ENCODE assay signal across 10 cellular contexts in the genomic region with DNA sequence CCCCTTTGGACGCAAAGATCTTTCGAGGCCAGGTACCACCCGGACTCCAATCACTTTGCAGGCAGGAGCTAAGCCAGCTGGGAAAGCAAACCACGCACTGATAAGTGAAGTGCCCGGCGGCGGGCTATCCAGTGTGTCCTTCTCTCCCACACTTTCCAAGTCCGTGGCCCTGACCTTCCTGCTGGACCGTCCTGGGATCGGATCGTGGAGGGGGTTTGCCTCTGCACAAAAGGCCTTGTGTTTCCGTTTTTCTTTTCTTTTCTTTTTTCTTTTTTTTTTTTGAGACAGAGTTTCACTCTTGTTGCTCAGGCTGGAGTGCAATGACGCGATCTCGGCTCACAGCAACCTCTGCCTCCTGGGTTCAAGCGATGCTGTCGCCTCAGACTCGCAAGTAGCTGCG. TPM values are rescaled to one million over a fixed set of nuclear protein-coding genes. Genes with fewer than 3 reads are reported as not detected.
DNase-seq lines count a peak whose midpoint lies in the region; ATAC-seq lines count a peak whose summit lies in the region.
"Not testable (repeated sequence)": the region's sequence is repeated elsewhere in the genome, so short reads cannot be mapped to it uniquely, and the experiment has no call there.
"Had no signal": no experiment of that assay in that cellular context is flagged by ENCODE, and none has a peak within 500 bp of the region (broad histone marks: within the 10 kb centered on the region; RNA-seq: fewer than 3 reads in every experiment).

No MANE protein-coding gene starts in this region.

- H3K4me3 Mint-ChIP-seq in CD4-positive, CD25-positive, alpha-beta regulatory T cell = peak overlapping the region; percentile 85 to 96 (median 92)
- peak overlapping the region; percentile 82 to 89 (median 86) for H3K4me3 Mint-ChIP-seq in T-cell
- H3K4me3 Mint-ChIP-seq in activated CD4-positive, alpha-beta T cell treated with anti-CD3 and anti-CD28 coated beads, Interleukin-2, amount 10 ng/mL, durations not matched to agents 7 days and 5 days = peak overlapping the region; percentile 97
- H3K4me3 Mint-ChIP-seq in activated T-cell treated with anti-CD3 and anti-CD28 coated beads, Interleukin-2, amount 50 U/mL, for 4 hours = peak overlapping the region; percentile 91
- H3K4me3 Mint-ChIP-seq in activated naive CD4-positive, alpha-beta T cell treated with anti-CD3 and anti-CD28 coated beads, Interleukin-2, amount 50 U/mL, for 24 hours = peak overlapping the region; percentile 85
- peak overlapping the region; percentile 98 for H3K4me3 Mint-ChIP-seq in central memory CD8-positive, alpha-beta T cell
- H3K4me3 Mint-ChIP-seq in naive thymus-derived CD8-positive, alpha-beta T cell = peak overlapping the region in 9 of 10 donors; percentile 18 to 91 (median 64)
- peak overlapping the region; percentile 99 for H3K4me3 Mint-ChIP-seq in stimulated activated effector memory CD8-positive, alpha-beta T cell treated with anti-CD3 and anti-CD28 coated beads, Interleukin-12 subunit alpha, Interleukin-12 subunit beta, amount 100 ng/mL, for 72 hours

- peaks cover 19% of the 10 kb centered on the region for H3K36me3 ChIP-seq in CD4-positive, CD25-positive, alpha-beta regulatory T cell (ENCODE audit: control insufficient read depth, insufficient read depth, low read length)

- POLR2A ChIA-PET in T-cell (lab: Charles Lee) = interaction anchor here in 1 of 2 donors (1.0 kb wide), 1 partner anchor 240 kb away, joined by 3 read pairs; no protein-coding TSS in a partner anchor
- POLR2A ChIA-PET in activated CD4-positive, alpha-beta T cell treated with anti-CD3 and anti-CD28 coated beads, Interleukin-2, amount 10 ng/mL, durations not matched to agents 7 days and 5 days (lab: Charles Lee) = interaction anchor here (1.9 kb wide), 1 partner anchor 11 kb away, joined by 4 read pairs; no protein-coding TSS in a partner anchor
- POLR2A ChIA-PET in naive thymus-derived CD8-positive, alpha-beta T cell (lab: Charles Lee) = interaction anchor here (1.0 kb wide), 2 partner anchors 11 to 16 kb away, joined by 3 to 4 read pairs; no protein-coding TSS in a partner anchor

- H3K27ac Mint-ChIP-seq in CD4-positive, CD25-positive, alpha-beta regulatory T cell = peak overlapping the region in 1 of 3 donors; percentile 90
- H3K27ac Mint-ChIP-seq in T-cell = peak overlapping the region; percentile 93 to 95
- not testable (repeated sequence) for H3K27ac Mint-ChIP-seq in activated CD4-positive, alpha-beta T cell treated with anti-CD3 and anti-CD28 coated beads, Interleukin-2, amount 10 ng/mL, durations not matched to agents 7 days and 5 days; activated naive CD4-positive, alpha-beta T cell treated with anti-CD3 and anti-CD28 coated beads, Interleukin-2, amount 50 U/mL, for 24 hours
- peak overlapping the region; percentile 100 for H3K27ac Mint-ChIP-seq in central memory CD8-positive, alpha-beta T cell (ENCODE audit: low read depth)
- peak overlapping the region in 5 of 10 donors; percentile 5 to 96 (median 95) for H3K27ac Mint-ChIP-seq in naive thymus-derived CD8-positive, alpha-beta T cell
- H3K27ac Mint-ChIP-seq in stimulated activated effector memory CD8-positive, alpha-beta T cell treated with anti-CD3 and anti-CD28 coated beads, Interleukin-12 subunit alpha, Interleukin-12 subunit beta, amount 100 ng/mL, for 72 hours = peak overlapping the region; percentile 96

- H3K36me3 Mint-ChIP-seq in CD4-positive, CD25-positive, alpha-beta regulatory T cell = peaks cover 12% of the 10 kb centered on the region
- peaks cover 23% of the 10 kb centered on the region for H3K36me3 Mint-ChIP-seq in T-cell
- H3K36me3 Mint-ChIP-seq in activated CD4-positive, alpha-beta T cell treated with anti-CD3 and anti-CD28 coated beads, Interleukin-2, amount 10 ng/mL, durations not matched to agents 7 days and 5 days (ENCODE audit: low read depth) = peaks cover 38% of the 10 kb centered on the region
- not testable (repeated sequence) for H3K36me3 Mint-ChIP-seq in activated T-cell treated with anti-CD3 and anti-CD28 coated beads, Interleukin-2, amount 50 U/mL, for 4 hours (ENCODE audit: insufficient read depth); activated naive CD4-positive, alpha-beta T cell treated with anti-CD3 and anti-CD28 coated beads, Interleukin-2, amount 50 U/mL, for 24 hours
- peaks cover 66% of the 10 kb centered on the region for H3K36me3 Mint-ChIP-seq in central memory CD8-positive, alpha-beta T cell (ENCODE audit: insufficient read depth)
- H3K36me3 Mint-ChIP-seq in naive thymus-derived CD8-positive, alpha-beta T cell = peaks cover 0 to 36% (median 7%) of the 10 kb centered on the region in 3 donors
- H3K36me3 Mint-ChIP-seq in stimulated activated effector memory CD8-positive, alpha-beta T cell treated with anti-CD3 and anti-CD28 coated beads, Interleukin-12 subunit alpha, Interleukin-12 subunit beta, amount 100 ng/mL, for 72 hours = peaks cover 80% of the 10 kb centered on the region

- DNase-seq in CD4-positive, CD25-positive, alpha-beta regulatory T cell; T-cell; activated CD4-positive, alpha-beta T cell treated with anti-CD3 and anti-CD28 coated beads, Interleukin-2, amount 10 ng/mL, durations not matched to agents 7 days and 5 days; activated T-cell treated with anti-CD3 and anti-CD28 coated beads, Interleukin-2, amount 50 U/mL, for 4 hours; naive thymus-derived CD8-positive, alpha-beta T cell; stimulated activated effector memory CD8-positive, alpha-beta T cell treated with anti-CD3 and anti-CD28 coated beads, Interleukin-12 subunit alpha, Interleukin-12 subunit beta, amount 100 ng/mL, for 72 hours (ENCODE audit: low spot score in 2 of 2): not testable (repeated sequence)
- DNase-seq in central memory CD8-positive, alpha-beta T cell (ENCODE audit: low spot score in 2 of 2) = peak in 1 of 2 donors; percentile 48

- H3K27me3 ChIP-seq in CD4-positive, CD25-positive, alpha-beta regulatory T cell (ENCODE audit: control insufficient read depth, insufficient read depth, low read length) = not testable (repeated sequence)

- CTCF ChIA-PET in T-cell (lab: Charles Lee) = interaction anchor here in 1 of 2 donors (1.5 kb wide), 1 partner anchor 39 kb away, joined by 3 read pairs; no protein-coding TSS in a partner anchor
- CTCF ChIA-PET in activated CD4-positive, alpha-beta T cell treated with anti-CD3 and anti-CD28 coated beads, Interleukin-2, amount 10 ng/mL, durations not matched to agents 7 days and 5 days (lab: Charles Lee) = interaction anchor here (1.2 kb wide), 1 partner anchor 10 kb away, joined by 6 read pairs; no protein-coding TSS in a partner anchor

- not testable (repeated sequence) for H3K27ac ChIP-seq in CD4-positive, CD25-positive, alpha-beta regulatory T cell (ENCODE audit: insufficient read depth, low read length, poor library complexity, severe bottlenecking)

- H3K4me1 ChIP-seq in CD4-positive, CD25-positive, alpha-beta regulatory T cell (ENCODE audit: control insufficient read depth, insufficient read depth, low read length, poor library complexity, severe bottlenecking) = peaks cover 41% of the 10 kb centered on the region

- H3K4me3 ChIP-seq in CD4-positive, CD25-positive, alpha-beta regulatory T cell (ENCODE audit: low read depth, low read length) = not testable (repeated sequence)

- H3K9me3 ChIP-seq in CD4-positive, CD25-positive, alpha-beta regulatory T cell (ENCODE audit: control insufficient read depth in 2 of 2, low read length in 2 of 2) = not testable (repeated sequence)

- not testable (repeated sequence) for H3K27me3 Mint-ChIP-seq in CD4-positive, CD25-positive, alpha-beta regulatory T cell; T-cell; activated CD4-positive, alpha-beta T cell treated with anti-CD3 and anti-CD28 coated beads, Interleukin-2, amount 10 ng/mL, durations not matched to agents 7 days and 5 days; activated T-cell treated with anti-CD3 and anti-CD28 coated beads, Interleukin-2, amount 50 U/mL, for 4 hours (ENCODE audit: low read depth); activated naive CD4-positive, alpha-beta T cell treated with anti-CD3 and anti-CD28 coated beads, Interleukin-2, amount 50 U/mL, for 24 hours; central memory CD8-positive, alpha-beta T cell; naive thymus-derived CD8-positive, alpha-beta T cell

- not testable (repeated sequence) for H3K9me3 Mint-ChIP-seq in CD4-positive, CD25-positive, alpha-beta regulatory T cell; T-cell; activated CD4-positive, alpha-beta T cell treated with anti-CD3 and anti-CD28 coated beads, Interleukin-2, amount 10 ng/mL, durations not matched to agents 7 days and 5 days; activated T-cell treated with anti-CD3 and anti-CD28 coated beads, Interleukin-2, amount 50 U/mL, for 4 hours; activated naive CD4-positive, alpha-beta T cell treated with anti-CD3 and anti-CD28 coated beads, Interleukin-2, amount 50 U/mL, for 24 hours; central memory CD8-positive, alpha-beta T cell; naive thymus-derived CD8-positive, alpha-beta T cell; stimulated activated effector memory CD8-positive, alpha-beta T cell treated with anti-CD3 and anti-CD28 coated beads, Interleukin-12 subunit alpha, Interleukin-12 subunit beta, amount 100 ng/mL, for 72 hours

- H3K4me1 Mint-ChIP-seq in CD4-positive, CD25-positive, alpha-beta regulatory T cell = peaks cover 0 to 63% (median 27%) of the 10 kb centered on the region in 4 donors
- H3K4me1 Mint-ChIP-seq in T-cell = peaks cover 41 to 70% (median 55%) of the 10 kb centered on the region in 3 donors
- peaks cover 60% of the 10 kb centered on the region for H3K4me1 Mint-ChIP-seq in activated CD4-positive, alpha-beta T cell treated with anti-CD3 and anti-CD28 coated beads, Interleukin-2, amount 10 ng/mL, durations not matched to agents 7 days and 5 days
- H3K4me1 Mint-ChIP-seq in activated T-cell treated with anti-CD3 and anti-CD28 coated beads, Interleukin-2, amount 50 U/mL, for 4 hours (ENCODE audit: low read depth) = peaks cover 61% of the 10 kb centered on the region
- peaks cover 40% of the 10 kb centered on the region for H3K4me1 Mint-ChIP-seq in activated naive CD4-positive, alpha-beta T cell treated with anti-CD3 and anti-CD28 coated beads, Interleukin-2, amount 50 U/mL, for 24 hours
- H3K4me1 Mint-ChIP-seq in central memory CD8-positive, alpha-beta T cell = peaks cover 74% of the 10 kb centered on the region
- peaks cover 16 to 71% (median 60%) of the 10 kb centered on the region in 4 donors for H3K4me1 Mint-ChIP-seq in naive thymus-derived CD8-positive, alpha-beta T cell
- peaks cover 61% of the 10 kb centered on the region for H3K4me1 Mint-ChIP-seq in stimulated activated effector memory CD8-positive, alpha-beta T cell treated with anti-CD3 and anti-CD28 coated beads, Interleukin-12 subunit alpha, Interleukin-12 subunit beta, amount 100 ng/mL, for 72 hours

- ATAC-seq in CD4-positive, CD25-positive, alpha-beta regulatory T cell (ENCODE audit: low read depth in 2 of 2); T-cell (replicated peaks in 1 of 4); activated T-cell treated with anti-CD3 and anti-CD28 coated beads, Interleukin-2, amount 50 U/mL, for 4 hours; central memory CD8-positive, alpha-beta T cell (replicated peaks; ENCODE audit: extremely low read depth, poor library complexity, severe bottlenecking); naive thymus-derived CD8-positive, alpha-beta T cell; stimulated activated effector memory CD8-positive, alpha-beta T cell treated with anti-CD3 and anti-CD28 coated beads, Interleukin-12 subunit alpha, Interleukin-12 subunit beta, amount 100 ng/mL, for 72 hours: not testable (repeated sequence)

RNA-seq across cellular contexts. Expression of a gene that starts 2.0 kb away (rescaled TPM):
- total RNA-seq in CD4-positive, CD25-positive, alpha-beta regulatory T cell = 49.0 TPM
- polyA plus RNA-seq in CD4-positive, CD25-positive, alpha-beta regulatory T cell = 100 to 1,000 TPM in 1 of 4 donors, 10 to 100 TPM in 3; 51.0 to 105 (median 75.6) TPM
- total RNA-seq in T-cell = 10 to 100 TPM; 29.7 to 71.3 (median 62.7) TPM
- total RNA-seq in activated CD4-positive, alpha-beta T cell treated with anti-CD3 and anti-CD28 coated beads, Interleukin-2, amount 10 ng/mL, durations not matched to agents 7 days and 5 days = 10 to 100 TPM; 89.6 to 96.4 TPM
- 10 to 100 TPM; 23.4 to 51.5 (median 39.1) TPM for total RNA-seq in activated T-cell treated with anti-CD3 and anti-CD28 coated beads, Interleukin-2, amount 50 U/mL, for 4 hours
- 10 to 100 TPM; 24.3 to 27.4 TPM for total RNA-seq in naive thymus-derived CD8-positive, alpha-beta T cell
- 100 to 1,000 TPM in 1 of 3 donors, 10 to 100 TPM in 2; 30.6 to 113 (median 38.7) TPM for polyA plus RNA-seq in naive thymus-derived CD8-positive, alpha-beta T cell

RNA-seq across cellular contexts. Expression of a gene that starts 18.0 kb away (rescaled TPM):
- 4.9 TPM for total RNA-seq in CD4-positive, CD25-positive, alpha-beta regulatory T cell
- 1 to 10 TPM; 1.7 to 7.8 (median 2.2) TPM for polyA plus RNA-seq in CD4-positive, CD25-positive, alpha-beta regulatory T cell
- total RNA-seq in T-cell = 1 to 10 TPM; 1.1 to 6.9 (median 6.1) TPM
- 10 to 100 TPM; 46.0 to 54.3 TPM for total RNA-seq in activated CD4-positive, alpha-beta T cell treated with anti-CD3 and anti-CD28 coated beads, Interleukin-2, amount 10 ng/mL, durations not matched to agents 7 days and 5 days
- under 1 TPM in 2 of 3 donors, not detected in 1; 0.79 to 0.82 TPM for total RNA-seq in activated T-cell treated with anti-CD3 and anti-CD28 coated beads, Interleukin-2, amount 50 U/mL, for 4 hours
- under 1 TPM in 1 of 2 experiments, not detected in 1; 0.55 TPM for total RNA-seq in naive thymus-derived CD8-positive, alpha-beta T cell
- 1 to 10 TPM in 1 of 3 donors, not detected in 2; 3.2 TPM for polyA plus RNA-seq in naive thymus-derived CD8-positive, alpha-beta T cell
- total RNA-seq: NCI-H460 had no signal

RNA-seq across cellular contexts. Expression of a gene that starts 38.4 kb away (rescaled TPM):
- total RNA-seq in CD4-positive, CD25-positive, alpha-beta regulatory T cell = 17.6 TPM
- polyA plus RNA-seq in CD4-positive, CD25-positive, alpha-beta regulatory T cell = 10 to 100 TPM in 2 of 4 donors, 1 to 10 TPM in 2; 7.8 to 18.4 (median 10.4) TPM
- 10 to 100 TPM; 14.3 to 29.1 (median 18.5) TPM for total RNA-seq in T-cell
- total RNA-seq in activated CD4-positive, alpha-beta T cell treated with anti-CD3 and anti-CD28 coated beads, Interleukin-2, amount 10 ng/mL, durations not matched to agents 7 days and 5 days = 10 to 100 TPM; 27.9 to 33.8 TPM
- 10 to 100 TPM in 1 of 3 donors, 1 to 10 TPM in 2; 8.3 to 12.3 (median 8.7) TPM for total RNA-seq in activated T-cell treated with anti-CD3 and anti-CD28 coated beads, Interleukin-2, amount 50 U/mL, for 4 hours
- total RNA-seq in naive thymus-derived CD8-positive, alpha-beta T cell = 10 to 100 TPM; 22.2 to 24.3 TPM
- 10 to 100 TPM in 1 of 3 donors, 1 to 10 TPM in 2; 7.0 to 10.1 (median 8.4) TPM for polyA plus RNA-seq in naive thymus-derived CD8-positive, alpha-beta T cell

RNA-seq across cellular contexts. Expression of a gene that starts 58.1 kb away (rescaled TPM):
- total RNA-seq in CD4-positive, CD25-positive, alpha-beta regulatory T cell = 24.4 TPM
- 10 to 100 TPM; 14.4 to 24.7 (median 16.1) TPM for polyA plus RNA-seq in CD4-positive, CD25-positive, alpha-beta regulatory T cell
- 10 to 100 TPM; 17.1 to 27.2 (median 24.4) TPM for total RNA-seq in T-cell
- 10 to 100 TPM; 34.7 to 39.7 TPM for total RNA-seq in activated CD4-positive, alpha-beta T cell treated with anti-CD3 and anti-CD28 coated beads, Interleukin-2, amount 10 ng/mL, durations not matched to agents 7 days and 5 days
- 10 to 100 TPM; 14.3 to 19.4 (median 18.3) TPM for total RNA-seq in activated T-cell treated with anti-CD3 and anti-CD28 coated beads, Interleukin-2, amount 50 U/mL, for 4 hours
- total RNA-seq in naive thymus-derived CD8-positive, alpha-beta T cell = 10 to 100 TPM in 1 of 2 experiments, 1 to 10 TPM in 1; 9.6 to 11.0 TPM
- polyA plus RNA-seq in naive thymus-derived CD8-positive, alpha-beta T cell = 1 to 10 TPM; 5.2 to 7.1 (median 6.0) TPM
- total RNA-seq: HT1080 had no signal
